In genomic region chr11:71537977-71538934, GRCh38 we compare ENCODE assay signal across 1 cellular context.
A peak's percentile ranks its signal among the peaks of the same experiment; 100 is the strongest.
TF ChIP-seq lines count a peak whose summit lies in the region.

KRTAP5-8 (plus strand) TSS chr11:71538025; CDS start chr11:71538056, 31 bp downstream.

TF ChIP-seq in HepG2, 621 proteins besides CTCF, POLR2A, EP300 and RAD21 (continued from another document):
- TF ChIP-seq ZNF687 (CRISPR knock-in tag; IDR thresholded peaks at IDR 0.05): peak; percentile 39
